Comparison of ENCODE assay signal across 19 cellular contexts in the genomic region with DNA sequence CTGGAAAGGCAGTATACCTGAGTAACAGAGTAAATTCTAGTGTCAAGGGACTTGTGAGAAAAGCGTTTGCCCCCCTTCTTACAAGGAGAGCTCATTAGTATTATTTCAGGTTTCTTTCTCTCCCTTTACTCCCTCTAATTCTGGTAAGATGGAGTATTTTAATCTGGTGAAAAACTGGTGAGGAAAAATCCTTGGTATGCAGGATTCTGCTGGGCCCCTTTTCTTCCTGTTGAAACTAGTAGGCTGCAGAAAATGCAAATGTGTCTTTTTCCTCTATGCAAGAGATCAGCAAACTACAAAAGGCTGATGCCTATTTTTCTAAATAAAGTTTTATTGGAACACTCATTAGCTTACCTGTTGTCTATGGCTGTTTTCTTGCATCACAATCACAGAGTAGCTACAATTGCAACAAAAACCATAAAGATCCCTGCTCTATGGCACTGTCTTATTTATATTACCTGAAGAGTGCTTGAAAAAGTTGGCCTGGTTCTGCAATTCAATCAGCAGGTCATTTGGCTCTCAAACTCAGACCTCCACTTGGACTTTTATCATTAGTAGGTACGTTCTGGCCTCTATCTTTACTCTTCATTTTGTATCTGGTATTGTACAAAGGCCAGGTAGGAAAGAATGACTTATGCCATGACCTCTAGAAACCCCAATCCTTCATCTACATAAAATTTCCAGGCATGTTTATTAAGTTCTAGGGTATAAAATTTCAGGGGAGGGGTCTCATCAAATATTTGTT.
DNase-seq lines count a peak whose midpoint lies in the region; ATAC-seq, FAIRE-seq and TF ChIP-seq lines count a peak whose summit lies in the region.
"Had no signal": no experiment of that assay in that cellular context is flagged by ENCODE, and none has a peak within 500 bp of the region (broad histone marks: within the 10 kb centered on the region; RNA-seq: fewer than 3 reads in every experiment).

No MANE protein-coding gene starts in this region.

- H3K27ac ChIP-seq in ectodermal cell (ENCODE audit: insufficient read depth, low read depth, low read length, poor library complexity, severe bottlenecking) (peak overlapping the region; percentile 9), mesenchymal stem cell (ENCODE audit: low read length, poor library complexity, severe bottlenecking) (peak overlapping the region; percentile 67), lower lobe of right lung (no peak overlapping the region)
- H3K27ac ChIP-seq: parathyroid adenoma, uterus had no signal

- peak; percentile 97 for FAIRE-seq in G401.6 (lab: Jason Lieb, UNC)

- DNase-seq in NT2/D1 (ENCODE audit: low read depth, low spot score) (peak; percentile 49), mesenchymal stem cell (peak; percentile 16), lower lobe of right lung (no peak), NCI-H226 (no peak), activated gamma-delta T cell treated with Interleukin-2 at 50 U/mL for 16 hours (no peak)
- DNase-seq in stimulated activated CD4-positive, alpha-beta T cell treated with anti-CD3 and anti-CD28 coated beads, Interleukin-4, amount 100 ng/mL, for 24 hours = no peak
- DNase-seq: activated CD4-positive, alpha-beta T cell treated with anti-CD3 and anti-CD28 coated beads, Interleukin-2, amount 50 U/mL, for 48 hours; activated naive CD4-positive, alpha-beta T cell treated with Interleukin-2 at 50 U/mL for 16 hours; activated T-cell treated with anti-CD3 and anti-CD28 coated beads for 4 hours; aorta; CD8-positive, alpha-beta T cell; immature natural killer cell; naive thymus-derived CD4-positive, alpha-beta T cell; NCI-H146; stimulated activated CD4-positive, alpha-beta T cell treated with anti-CD3 and anti-CD28 coated beads, Interleukin-4, amount 100 ng/mL, for 1 hour; uterus had no signal

- H4K8ac ChIP-seq in mesenchymal stem cell (ENCODE audit: low read length) = no peak overlapping the region

- H3K36me3 ChIP-seq in NT2/D1 (ENCODE audit: insufficient read depth, insufficient read length, low read length) = no peaks in the 10 kb centered on the region
- H3K36me3 ChIP-seq in ectodermal cell (ENCODE audit: control insufficient read depth, insufficient read depth, low read length) = no peaks in the 10 kb centered on the region
- H3K36me3 ChIP-seq in mesenchymal stem cell (ENCODE audit: control insufficient read depth in 1 of 2, insufficient read depth in 2 of 2, low read depth in 1 of 2, low read length in 2 of 2) = no peaks in the 10 kb centered on the region
- no peaks in the 10 kb centered on the region for H3K36me3 ChIP-seq in lower lobe of right lung
- H3K36me3 ChIP-seq: uterus had no signal

- peaks cover 20% of the 10 kb centered on the region for H3K79me1 ChIP-seq in mesenchymal stem cell (replicated peaks; ENCODE audit: low read length, poor library complexity, severe bottlenecking)

- peaks cover 2% of the 10 kb centered on the region for H3K4me1 ChIP-seq in NT2/D1 (ENCODE audit: insufficient read depth, insufficient read length)
- H3K4me1 ChIP-seq in ectodermal cell (ENCODE audit: control insufficient read depth, insufficient read depth, low read length) = peaks cover 16% of the 10 kb centered on the region
- no peaks in the 10 kb centered on the region for H3K4me1 ChIP-seq in mesenchymal stem cell (ENCODE audit: control insufficient read depth, insufficient read depth, low read depth, low read length)
- H3K4me1 ChIP-seq in lower lobe of right lung = peaks cover 19% of the 10 kb centered on the region
- H3K4me1 ChIP-seq: parathyroid adenoma, uterus had no signal

- peak overlapping the region; percentile 5 for H3K4me2 ChIP-seq in mesenchymal stem cell (ENCODE audit: low read length, poor library complexity, severe bottlenecking)

- intact Hi-C loops in lower lobe of right lung (cut with DNase I) = no loop called here

- no peak overlapping the region for H3K4me3 ChIP-seq in NT2/D1 (ENCODE audit: insufficient read length, low read depth)
- no peak overlapping the region for H3K4me3 ChIP-seq in ectodermal cell (ENCODE audit: insufficient read depth, low read depth, low read length)
- no peak overlapping the region for H3K4me3 ChIP-seq in mesenchymal stem cell (ENCODE audit: insufficient read depth in 1 of 2, low read depth in 1 of 2, low read length in 2 of 2)
- H3K4me3 ChIP-seq in lower lobe of right lung = no peak overlapping the region
- H3K4me3 ChIP-seq: uterus had no signal

- no peak overlapping the region for H3K9ac ChIP-seq in NT2/D1 (ENCODE audit: insufficient read length, low read depth)
- no peak overlapping the region for H3K9ac ChIP-seq in mesenchymal stem cell (ENCODE audit: low read length)
- H3K9ac ChIP-seq: parathyroid adenoma had no signal

- H4K91ac ChIP-seq in mesenchymal stem cell (ENCODE audit: low read length) = no peak overlapping the region

- no peak overlapping the region for H3K23ac ChIP-seq in mesenchymal stem cell (ENCODE audit: low read length in 2 of 2)

- ATAC-seq in lower lobe of right lung = no peak
- ATAC-seq: CD8-positive, alpha-beta T cell; naive thymus-derived CD4-positive, alpha-beta T cell had no signal

- WGBS in ectodermal cell, 2 experiments = 54 to 71% methylated on average over 1 to 2 of the region's 2 CpGs
- no CpG with 5 or more reads among the region's 2 CpGs for WGBS in mesenchymal stem cell

- no peak overlapping the region for H2BK120ac ChIP-seq in mesenchymal stem cell (ENCODE audit: low read depth, low read length)

- H3K14ac ChIP-seq in mesenchymal stem cell (ENCODE audit: low read length in 2 of 2) = no peak overlapping the region

- no peak overlapping the region for H2AFZ ChIP-seq in mesenchymal stem cell (ENCODE audit: low read depth, low read length)
- H2AFZ ChIP-seq: parathyroid adenoma had no signal

- no peak overlapping the region for H3K4ac ChIP-seq in mesenchymal stem cell (ENCODE audit: low read depth in 1 of 2, low read length in 2 of 2)

- H2BK12ac ChIP-seq in mesenchymal stem cell (ENCODE audit: low read length in 2 of 2) = no peak overlapping the region

- H3K27me3 ChIP-seq in NT2/D1 (ENCODE audit: insufficient read depth, insufficient read length) = no peaks in the 10 kb centered on the region
- no peaks in the 10 kb centered on the region for H3K27me3 ChIP-seq in ectodermal cell (ENCODE audit: control insufficient read depth, insufficient read depth, low read length, poor library complexity, severe bottlenecking)
- no peaks in the 10 kb centered on the region for H3K27me3 ChIP-seq in mesenchymal stem cell (ENCODE audit: control insufficient read depth in 1 of 2, insufficient read depth in 1 of 2, low read length in 2 of 2)
- no peaks in the 10 kb centered on the region for H3K27me3 ChIP-seq in lower lobe of right lung (ENCODE audit: low read depth)
- H3K27me3 ChIP-seq: uterus had no signal

- peaks cover 12% of the 10 kb centered on the region for H3K9me3 ChIP-seq in NT2/D1 (ENCODE audit: insufficient read depth, low read length)
- H3K9me3 ChIP-seq in ectodermal cell (ENCODE audit: control insufficient read depth, low read length) = no peaks in the 10 kb centered on the region
- H3K9me3 ChIP-seq in mesenchymal stem cell (ENCODE audit: control insufficient read depth, low read length) = no peaks in the 10 kb centered on the region
- no peaks in the 10 kb centered on the region for H3K9me3 ChIP-seq in lower lobe of right lung
- H3K9me3 ChIP-seq: uterus had no signal

- TF ChIP-seq CTCF in lower lobe of right lung (IDR thresholded peaks at IDR 0.05) = no peak

- no peak overlapping the region for H3K18ac ChIP-seq in mesenchymal stem cell (ENCODE audit: low read depth in 1 of 2, low read length in 2 of 2)

- no peak overlapping the region for H2AK5ac ChIP-seq in mesenchymal stem cell (ENCODE audit: low read length, severe bottlenecking)

- H2BK15ac ChIP-seq in mesenchymal stem cell (ENCODE audit: low read depth, poor library complexity, severe bottlenecking) = no peak overlapping the region

- no peak overlapping the region for H2BK5ac ChIP-seq in mesenchymal stem cell (ENCODE audit: low read depth, low read length, poor library complexity, severe bottlenecking)

Comparison
In these comparisons a context has a peak if more than half of its experiments do, and no peak if none do; other contexts are left out.
1. DNase-seq: peak in NT2/D1 (single experiment) and mesenchymal stem cell (single experiment); none in lower lobe of right lung (single experiment), stimulated activated CD4-positive, alpha-beta T cell treated with anti-CD3 and anti-CD28 coated beads, Interleukin-4, amount 100 ng/mL, for 24 hours (single experiment), NCI-H226 (single experiment) and activated gamma-delta T cell treated with Interleukin-2 at 50 U/mL for 16 hours (single experiment).